Comparison of ENCODE assay signal across 22 cellular contexts in genomic region chr5:79436821-79437220, GRCh38.
DNase-seq lines count a peak whose midpoint lies in the region; FAIRE-seq and TF ChIP-seq lines count a peak whose summit lies in the region.
"Had no signal": no experiment of that assay in that cellular context is flagged by ENCODE, and none has a peak within 500 bp of the region (broad histone marks: within the 10 kb centered on the region; RNA-seq: fewer than 3 reads in every experiment).

No MANE protein-coding gene starts in this region.

- FAIRE-seq in bronchial epithelial cell (lab: Jason Lieb, UNC) (no peak), frontal cortex (lab: Jason Lieb, UNC) (peak; percentile 10)
- FAIRE-seq: endothelial cell of umbilical vein, GM18507, RCC 7860 had no signal

- H3K27me3 ChIP-seq in ACC112 (ENCODE audit: insufficient read depth, low read length) (no peaks in the 10 kb centered on the region), bronchial epithelial cell (ENCODE audit: control insufficient read depth, insufficient read depth, low read length) (no peaks in the 10 kb centered on the region), right atrium auricular region (no peaks in the 10 kb centered on the region)
- H3K27me3 ChIP-seq: dorsolateral prefrontal cortex had no signal

- no peak overlapping the region for H3K4me3 ChIP-seq in ACC112 (ENCODE audit: low read depth, low read length)
- H3K4me3 ChIP-seq in bronchial epithelial cell (ENCODE audit: low read depth, low read length): no peak overlapping the region
- H3K4me3 ChIP-seq in right atrium auricular region: no peak overlapping the region
- H3K4me3 ChIP-seq: dorsolateral prefrontal cortex had no signal

- H3K79me2 ChIP-seq in ACC112 (ENCODE audit: control insufficient read depth, insufficient read depth, low read length, unreplicated experiment): no peaks in the 10 kb centered on the region

- TF ChIP-seq CTCF in bronchial epithelial cell (IDR thresholded peaks at IDR 0.05; ENCODE audit: insufficient read depth, low read length, severe bottlenecking): no peak
- no peak for TF ChIP-seq CTCF in right atrium auricular region (IDR thresholded peaks at IDR 0.05)

- no peaks in the 10 kb centered on the region for H3K9me3 ChIP-seq in right atrium auricular region

- in situ Hi-C loops in ACHN (cut with HindIII; ENCODE audit: low pct_ligation_motif_present, low pct_unique_long_range_greater_than_20kb, low sequenced_read_pairs): no loop called here

- DNase-seq in HS-5 (ENCODE audit: low read depth) (peak; percentile 5), bronchial epithelial cell (ENCODE audit: low read depth) (peak; percentile 10), frontal cortex (ENCODE audit: low spot score in 2 of 2) (no peak), activated T-cell treated with anti-CD3 and anti-CD28 coated beads for 4 hours (no peak), right atrium auricular region (ENCODE audit: low spot score) (no peak), ACHN (no peak), SKM-1 (lab: John Stamatoyannopoulos, UW; ENCODE audit: unreplicated experiment) (no peak)
- DNase-seq: activated B cell treated with CpG ODN at 0.5 μM for 24 hours; activated CD4-positive, alpha-beta memory T cell treated with anti-CD3 and anti-CD28 coated beads for 36 hours; activated gamma-delta T cell treated with Interleukin-2 at 50 U/mL for 16 hours; dorsolateral prefrontal cortex; KG1; naive B cell; NCI-H1436; NCI-H2107; NCI-H510A treated with DMSO at 0.1 percent for 48 hours; occipital lobe had no signal

- peaks cover 10% of the 10 kb centered on the region for H3K4me1 ChIP-seq in ACC112 (ENCODE audit: control insufficient read depth, insufficient read depth, low read length, unreplicated experiment)
- no peaks in the 10 kb centered on the region for H3K4me1 ChIP-seq in right atrium auricular region

- no peak overlapping the region for H2AFZ ChIP-seq in ACC112 (ENCODE audit: low read length, unreplicated experiment)

- H3K27ac ChIP-seq in ACC112 (ENCODE audit: low read depth, low read length) (peak overlapping the region; percentile 25; the same call in 1 of the 2 replicates), right atrium auricular region (no peak overlapping the region)
- H3K27ac ChIP-seq: C4-2B, dorsolateral prefrontal cortex had no signal

- H3K36me3 ChIP-seq in ACC112 (ENCODE audit: insufficient read depth, low read length) (no peaks in the 10 kb centered on the region; the same call in 1 of the 2 replicates), bronchial epithelial cell (ENCODE audit: control insufficient read depth, insufficient read depth, low read length) (no peaks in the 10 kb centered on the region), right atrium auricular region (no peaks in the 10 kb centered on the region)

Comparison
In these comparisons a context has a peak if more than half of its experiments do, and no peak if none do; other contexts are left out.
1. DNase-seq: peak in HS-5 (single experiment) and bronchial epithelial cell (single experiment); none in frontal cortex (0 of 2), activated T-cell treated with anti-CD3 and anti-CD28 coated beads for 4 hours (single experiment), right atrium auricular region (single experiment), ACHN (single experiment) and SKM-1 (single experiment).